ENCODE assay signal across 13 cellular contexts in genomic region chr5:132013711-132014110, GRCh38. TPM values are rescaled to one million over a fixed set of nuclear protein-coding genes. Genes with fewer than 3 reads are reported as not detected.
DNase-seq lines count a peak whose midpoint lies in the region; ATAC-seq and TF ChIP-seq lines count a peak whose summit lies in the region.
"Had no signal": no experiment of that assay in that cellular context is flagged by ENCODE, and none has a peak within 500 bp of the region (broad histone marks: within the 10 kb centered on the region; RNA-seq: fewer than 3 reads in every experiment).

No MANE protein-coding gene starts in this region.

- H3K9me3 Mint-ChIP-seq in natural killer cell, result no peaks in the 10 kb centered on the region
- H3K9me3 Mint-ChIP-seq in natural killer cell treated with Interleukin-12 subunit alpha and Interleukin-12 subunit beta and Interleukin-15 and Interleukin-18, amount 100 ng/mL, for 72 hours, result no peaks in the 10 kb centered on the region
- no peaks in the 10 kb centered on the region for H3K9me3 Mint-ChIP-seq in chondrocyte (ENCODE audit: low read depth)
- no peaks in the 10 kb centered on the region for H3K9me3 Mint-ChIP-seq in neural progenitor cell

- H3K27ac ChIP-seq in neural progenitor cell, result no peak overlapping the region

- H3K9me3 ChIP-seq in neural progenitor cell (ENCODE audit: low read depth), result no peaks in the 10 kb centered on the region

- peaks cover 8% of the 10 kb centered on the region for H3K4me1 ChIP-seq in neural progenitor cell

- no peak overlapping the region for H3K27ac Mint-ChIP-seq in natural killer cell
- peak overlapping the region in 1 of 2 donors; percentile 15 for H3K27ac Mint-ChIP-seq in natural killer cell treated with Interleukin-12 subunit alpha and Interleukin-12 subunit beta and Interleukin-15 and Interleukin-18, amount 100 ng/mL, for 72 hours
- no peak overlapping the region for H3K27ac Mint-ChIP-seq in chondrocyte (ENCODE audit: unreplicated experiment)
- H3K27ac Mint-ChIP-seq in neural progenitor cell, result no peak overlapping the region

- no peaks in the 10 kb centered on the region for H3F3A ChIP-seq in neural progenitor cell (ENCODE audit: low read depth)

- H3K4me1 Mint-ChIP-seq in natural killer cell, result peaks cover 23 to 35% of the 10 kb centered on the region in 2 donors
- peaks cover 28 to 30% of the 10 kb centered on the region in 2 donors for H3K4me1 Mint-ChIP-seq in natural killer cell treated with Interleukin-12 subunit alpha and Interleukin-12 subunit beta and Interleukin-15 and Interleukin-18, amount 100 ng/mL, for 72 hours (ENCODE audit: low read depth in 2 of 2)
- peaks cover 8% of the 10 kb centered on the region for H3K4me1 Mint-ChIP-seq in chondrocyte (ENCODE audit: low read depth)
- H3K4me1 Mint-ChIP-seq in neural progenitor cell, result peaks cover 16% of the 10 kb centered on the region

- no peaks in the 10 kb centered on the region for H3K36me3 ChIP-seq in neural progenitor cell

- TF ChIP-seq CTCF in natural killer cell (IDR thresholded peaks at IDR 0.05) (no peak), chondrocyte (IDR thresholded peaks at IDR 0.05) (no peak), neural progenitor cell (IDR thresholded peaks at IDR 0.05) (no peak)

- H3K4me3 Mint-ChIP-seq in natural killer cell (peak overlapping the region; percentile 36), chondrocyte (ENCODE audit: unreplicated experiment) (no peak overlapping the region), neural progenitor cell (peak overlapping the region; percentile 54)
- H3K4me3 Mint-ChIP-seq in natural killer cell treated with Interleukin-12 subunit alpha and Interleukin-12 subunit beta and Interleukin-15 and Interleukin-18, amount 100 ng/mL, for 72 hours, result no peak overlapping the region

- H3K36me3 Mint-ChIP-seq in natural killer cell, result no peaks in the 10 kb centered on the region
- no peaks in the 10 kb centered on the region for H3K36me3 Mint-ChIP-seq in natural killer cell treated with Interleukin-12 subunit alpha and Interleukin-12 subunit beta and Interleukin-15 and Interleukin-18, amount 100 ng/mL, for 72 hours
- no peaks in the 10 kb centered on the region for H3K36me3 Mint-ChIP-seq in chondrocyte (ENCODE audit: low read depth)
- H3K36me3 Mint-ChIP-seq in neural progenitor cell, result no peaks in the 10 kb centered on the region

- H3K9ac ChIP-seq in neural progenitor cell, result no peak overlapping the region

- H3K27me3 ChIP-seq in neural progenitor cell, result peaks cover 52% of the 10 kb centered on the region

- intact Hi-C loops in natural killer cell (cut with micrococcal nuclease), result loop anchor here (5.0 kb wide), 2 partner anchors 216 to 376 kb away; partner anchors contain the start of genes FNIP1 and RAPGEF6
- intact Hi-C loops in left colon (cut with DNase I, micrococcal nuclease), result loop anchor here in 1 of 2 donors (10.0 kb wide), 1 partner anchor 429 kb away; no protein-coding TSS in a partner anchor

- H3K27me3 Mint-ChIP-seq in natural killer cell (ENCODE audit: low read depth in 2 of 2) (peaks cover 34 to 43% of the 10 kb centered on the region in 2 donors), chondrocyte (ENCODE audit: low read depth) (peaks cover 69% of the 10 kb centered on the region), neural progenitor cell (ENCODE audit: insufficient read depth, low read depth) (peaks cover 36% of the 10 kb centered on the region)
- H3K27me3 Mint-ChIP-seq in natural killer cell treated with Interleukin-12 subunit alpha and Interleukin-12 subunit beta and Interleukin-15 and Interleukin-18, amount 100 ng/mL, for 72 hours, result peaks cover 29 to 38% of the 10 kb centered on the region in 2 donors

- peaks cover 34% of the 10 kb centered on the region for H4K20me1 ChIP-seq in neural progenitor cell (ENCODE audit: low read depth)

- no peak overlapping the region for H3K4me3 ChIP-seq in neural progenitor cell

- no peaks in the 10 kb centered on the region for H3K79me2 ChIP-seq in neural progenitor cell (ENCODE audit: low read depth)

- DNase-seq in natural killer cell, result peak; percentile 12
- no peak for DNase-seq in natural killer cell treated with Interleukin-12 subunit alpha and Interleukin-12 subunit beta and Interleukin-15 and Interleukin-18, amount 100 ng/mL, for 72 hours (ENCODE audit: low spot score)
- DNase-seq in chondrocyte (ENCODE audit: low spot score), result peak; percentile 40
- DNase-seq in neural progenitor cell (ENCODE audit: low spot score), result no peak
- DNase-seq in midbrain (lab: John Stamatoyannopoulos, UW), result no peak
- DNase-seq in left colon, result no peak
- DNase-seq in DMS 273 treated with DMSO at 0.1 percent for 48 hours (lab: John Stamatoyannopoulos, UW), result no peak
- DNase-seq: DMS53, NCI-H1436 had no signal

- H3K4me2 ChIP-seq in neural progenitor cell, result no peak overlapping the region

- no peak for ATAC-seq in natural killer cell
- ATAC-seq in natural killer cell treated with Interleukin-12 subunit alpha and Interleukin-12 subunit beta and Interleukin-15 and Interleukin-18, amount 100 ng/mL, for 72 hours, result no peak
- no peak for ATAC-seq in left colon

- no peak overlapping the region for H2AFZ ChIP-seq in neural progenitor cell (replicated peaks)

RNA-seq across cellular contexts. Expression of gene ACSL6, which starts 2.3 kb away (rescaled TPM):
- total RNA-seq in natural killer cell (1 to 10 TPM; 2.1 to 2.2 (median 2.2) TPM), chondrocyte (not detected in 3 replicates), neural progenitor cell (ENCODE audit: low replicate concordance) (not detected in 2 replicates), left colon (under 1 TPM; 0.58 to 0.59 TPM)
- total RNA-seq in natural killer cell treated with Interleukin-12 subunit alpha and Interleukin-12 subunit beta and Interleukin-15 and Interleukin-18, amount 100 ng/mL, for 72 hours, result 1 to 10 TPM in 1 of 2 donors, under 1 TPM in 1; 0.67 to 1.5 TPM
- total RNA-seq: RPMI7951 had no signal

RNA-seq across cellular contexts. Expression of gene IL3, which starts 46.7 kb away (rescaled TPM):
- total RNA-seq in natural killer cell (not detected), chondrocyte (not detected in 3 replicates), neural progenitor cell (ENCODE audit: low replicate concordance) (not detected in 2 replicates), left colon (not detected)
- under 1 TPM in 1 of 2 donors, not detected in 1; 0.36 TPM for total RNA-seq in natural killer cell treated with Interleukin-12 subunit alpha and Interleukin-12 subunit beta and Interleukin-15 and Interleukin-18, amount 100 ng/mL, for 72 hours
- total RNA-seq: H1, renal cortical epithelial cell, RPMI7951, subcutaneous adipose tissue had no signal

RNA-seq across cellular contexts. Expression of gene CSF2, which starts 59.9 kb away (rescaled TPM):
- 1 to 10 TPM in 1 of 3 donors, under 1 TPM in 2; 0.65 to 1.2 (median 0.82) TPM for total RNA-seq in natural killer cell
- total RNA-seq in natural killer cell treated with Interleukin-12 subunit alpha and Interleukin-12 subunit beta and Interleukin-15 and Interleukin-18, amount 100 ng/mL, for 72 hours, result 100 to 1,000 TPM in 1 of 2 donors, 10 to 100 TPM in 1; 41.4 to 125 TPM
- not detected in 3 replicates for total RNA-seq in chondrocyte
- not detected in 2 replicates for total RNA-seq in neural progenitor cell (ENCODE audit: low replicate concordance)
- not detected for total RNA-seq in left colon
- total RNA-seq: H1, subcutaneous adipose tissue had no signal

Comparison
In these comparisons a context has a peak if more than half of its experiments do, and no peak if none do; other contexts are left out.
1. DNase-seq: peak in natural killer cell (single experiment) and chondrocyte (single experiment); none in natural killer cell treated with Interleukin-12 subunit alpha and Interleukin-12 subunit beta and Interleukin-15 and Interleukin-18, amount 100 ng/mL, for 72 hours (single experiment), neural progenitor cell (single experiment), midbrain (single experiment), left colon (0 of 2) and DMS 273 treated with DMSO at 0.1 percent for 48 hours (single experiment).
2. H3K4me3 Mint-ChIP-seq: peak in natural killer cell (single experiment) and neural progenitor cell (single experiment); none in natural killer cell treated with Interleukin-12 subunit alpha and Interleukin-12 subunit beta and Interleukin-15 and Interleukin-18, amount 100 ng/mL, for 72 hours (single experiment) and chondrocyte (single experiment).
3. RNA of gene CSF2, which starts 59.9 kb away (total RNA-seq): 41.4 to 125 TPM in natural killer cell treated with Interleukin-12 subunit alpha and Interleukin-12 subunit beta and Interleukin-15 and Interleukin-18, amount 100 ng/mL, for 72 hours; 0.65 to 1.2 TPM in natural killer cell, not detected in chondrocyte, not detected in neural progenitor cell and not detected in left colon; every median in the first group is over 10 times any median in the second.